Comparison of ENCODE assay signal across 1 cellular context in the genomic region with DNA sequence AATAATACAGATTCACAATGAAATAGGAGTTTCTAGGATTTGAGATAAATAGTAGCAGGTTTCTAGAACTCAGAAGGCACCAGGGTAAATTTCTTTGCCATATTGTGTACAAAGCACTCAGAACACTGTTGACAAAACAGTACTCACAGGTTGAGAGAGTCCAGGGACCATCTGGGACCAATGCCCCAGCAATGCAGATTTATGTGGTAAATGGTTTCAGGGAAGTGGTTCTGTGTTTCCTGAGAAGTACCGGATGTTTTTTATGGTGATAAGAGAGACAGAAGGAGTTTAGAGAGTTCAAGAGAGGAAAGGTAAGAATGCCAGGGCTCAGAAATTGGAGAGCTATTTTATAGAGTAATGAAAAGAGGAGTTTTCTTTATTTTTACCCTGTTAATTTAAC.
TF ChIP-seq lines count a peak whose summit lies in the region.

No MANE protein-coding gene starts in this region.

TF ChIP-seq in HepG2, 621 proteins besides CTCF, POLR2A, EP300 and RAD21 (continued from another document and continues in another):
- TF ChIP-seq, protein P1, sequence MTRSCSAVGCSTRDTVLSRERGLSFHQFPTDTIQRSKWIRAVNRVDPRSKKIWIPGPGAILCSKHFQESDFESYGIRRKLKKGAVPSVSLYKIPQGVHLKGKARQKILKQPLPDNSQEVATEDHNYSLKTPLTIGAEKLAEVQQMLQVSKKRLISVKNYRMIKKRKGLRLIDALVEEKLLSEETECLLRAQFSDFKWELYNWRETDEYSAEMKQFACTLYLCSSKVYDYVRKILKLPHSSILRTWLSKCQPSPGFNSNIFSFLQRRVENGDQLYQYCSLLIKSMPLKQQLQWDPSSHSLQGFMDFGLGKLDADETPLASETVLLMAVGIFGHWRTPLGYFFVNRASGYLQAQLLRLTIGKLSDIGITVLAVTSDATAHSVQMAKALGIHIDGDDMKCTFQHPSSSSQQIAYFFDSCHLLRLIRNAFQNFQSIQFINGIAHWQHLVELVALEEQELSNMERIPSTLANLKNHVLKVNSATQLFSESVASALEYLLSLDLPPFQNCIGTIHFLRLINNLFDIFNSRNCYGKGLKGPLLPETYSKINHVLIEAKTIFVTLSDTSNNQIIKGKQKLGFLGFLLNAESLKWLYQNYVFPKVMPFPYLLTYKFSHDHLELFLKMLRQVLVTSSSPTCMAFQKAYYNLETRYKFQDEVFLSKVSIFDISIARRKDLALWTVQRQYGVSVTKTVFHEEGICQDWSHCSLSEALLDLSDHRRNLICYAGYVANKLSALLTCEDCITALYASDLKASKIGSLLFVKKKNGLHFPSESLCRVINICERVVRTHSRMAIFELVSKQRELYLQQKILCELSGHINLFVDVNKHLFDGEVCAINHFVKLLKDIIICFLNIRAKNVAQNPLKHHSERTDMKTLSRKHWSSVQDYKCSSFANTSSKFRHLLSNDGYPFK (CRISPR knock-in tag; IDR thresholded peaks at IDR 0.05; ENCODE audit: borderline replicate concordance): no peak
- TF ChIP-seq ZBTB37 (CRISPR knock-in tag; IDR thresholded peaks at IDR 0.05): no peak
- TF ChIP-seq, protein P2, sequence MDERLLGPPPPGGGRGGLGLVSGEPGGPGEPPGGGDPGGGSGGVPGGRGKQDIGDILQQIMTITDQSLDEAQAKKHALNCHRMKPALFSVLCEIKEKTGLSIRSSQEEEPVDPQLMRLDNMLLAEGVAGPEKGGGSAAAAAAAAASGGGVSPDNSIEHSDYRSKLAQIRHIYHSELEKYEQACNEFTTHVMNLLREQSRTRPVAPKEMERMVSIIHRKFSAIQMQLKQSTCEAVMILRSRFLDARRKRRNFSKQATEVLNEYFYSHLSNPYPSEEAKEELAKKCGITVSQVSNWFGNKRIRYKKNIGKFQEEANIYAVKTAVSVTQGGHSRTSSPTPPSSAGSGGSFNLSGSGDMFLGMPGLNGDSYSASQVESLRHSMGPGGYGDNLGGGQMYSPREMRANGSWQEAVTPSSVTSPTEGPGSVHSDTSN (CRISPR knock-in tag; IDR thresholded peaks at IDR 0.05): no peak
- no peak for TF ChIP-seq ELF1 (CRISPR knock-in tag; IDR thresholded peaks at IDR 0.05)
- no peak for TF ChIP-seq YEATS4 (CRISPR knock-in tag; IDR thresholded peaks at IDR 0.05; ENCODE audit: borderline replicate concordance)
- TF ChIP-seq PHF20 (CRISPR knock-in tag; IDR thresholded peaks at IDR 0.05): no peak
- no peak for TF ChIP-seq ZNF430 (CRISPR knock-in tag; IDR thresholded peaks at IDR 0.05)
- TF ChIP-seq, protein P3, sequence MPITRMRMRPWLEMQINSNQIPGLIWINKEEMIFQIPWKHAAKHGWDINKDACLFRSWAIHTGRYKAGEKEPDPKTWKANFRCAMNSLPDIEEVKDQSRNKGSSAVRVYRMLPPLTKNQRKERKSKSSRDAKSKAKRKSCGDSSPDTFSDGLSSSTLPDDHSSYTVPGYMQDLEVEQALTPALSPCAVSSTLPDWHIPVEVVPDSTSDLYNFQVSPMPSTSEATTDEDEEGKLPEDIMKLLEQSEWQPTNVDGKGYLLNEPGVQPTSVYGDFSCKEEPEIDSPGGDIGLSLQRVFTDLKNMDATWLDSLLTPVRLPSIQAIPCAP (CRISPR knock-in tag; IDR thresholded peaks at IDR 0.05; ENCODE audit: low read depth): no peak
- TF ChIP-seq MAFK (conservative IDR thresholded peaks at IDR 0.05 in 1 of 2, IDR thresholded peaks at IDR 0.05 in 1 of 2; ENCODE audit: low read length in 2 of 2): no peak
- TF ChIP-seq HCFC1 (IDR thresholded peaks at IDR 0.05; ENCODE audit: low read depth, low read length): no peak
- TF ChIP-seq ZNF788 (CRISPR knock-in tag; IDR thresholded peaks at IDR 0.05; ENCODE audit: borderline replicate concordance): no peak
- no peak for TF ChIP-seq GABPB1 (CRISPR knock-in tag; IDR thresholded peaks at IDR 0.05)
- peak; percentile 59 for TF ChIP-seq ELF3 (CRISPR knock-in tag; IDR thresholded peaks at IDR 0.05)
- TF ChIP-seq, protein P4, sequence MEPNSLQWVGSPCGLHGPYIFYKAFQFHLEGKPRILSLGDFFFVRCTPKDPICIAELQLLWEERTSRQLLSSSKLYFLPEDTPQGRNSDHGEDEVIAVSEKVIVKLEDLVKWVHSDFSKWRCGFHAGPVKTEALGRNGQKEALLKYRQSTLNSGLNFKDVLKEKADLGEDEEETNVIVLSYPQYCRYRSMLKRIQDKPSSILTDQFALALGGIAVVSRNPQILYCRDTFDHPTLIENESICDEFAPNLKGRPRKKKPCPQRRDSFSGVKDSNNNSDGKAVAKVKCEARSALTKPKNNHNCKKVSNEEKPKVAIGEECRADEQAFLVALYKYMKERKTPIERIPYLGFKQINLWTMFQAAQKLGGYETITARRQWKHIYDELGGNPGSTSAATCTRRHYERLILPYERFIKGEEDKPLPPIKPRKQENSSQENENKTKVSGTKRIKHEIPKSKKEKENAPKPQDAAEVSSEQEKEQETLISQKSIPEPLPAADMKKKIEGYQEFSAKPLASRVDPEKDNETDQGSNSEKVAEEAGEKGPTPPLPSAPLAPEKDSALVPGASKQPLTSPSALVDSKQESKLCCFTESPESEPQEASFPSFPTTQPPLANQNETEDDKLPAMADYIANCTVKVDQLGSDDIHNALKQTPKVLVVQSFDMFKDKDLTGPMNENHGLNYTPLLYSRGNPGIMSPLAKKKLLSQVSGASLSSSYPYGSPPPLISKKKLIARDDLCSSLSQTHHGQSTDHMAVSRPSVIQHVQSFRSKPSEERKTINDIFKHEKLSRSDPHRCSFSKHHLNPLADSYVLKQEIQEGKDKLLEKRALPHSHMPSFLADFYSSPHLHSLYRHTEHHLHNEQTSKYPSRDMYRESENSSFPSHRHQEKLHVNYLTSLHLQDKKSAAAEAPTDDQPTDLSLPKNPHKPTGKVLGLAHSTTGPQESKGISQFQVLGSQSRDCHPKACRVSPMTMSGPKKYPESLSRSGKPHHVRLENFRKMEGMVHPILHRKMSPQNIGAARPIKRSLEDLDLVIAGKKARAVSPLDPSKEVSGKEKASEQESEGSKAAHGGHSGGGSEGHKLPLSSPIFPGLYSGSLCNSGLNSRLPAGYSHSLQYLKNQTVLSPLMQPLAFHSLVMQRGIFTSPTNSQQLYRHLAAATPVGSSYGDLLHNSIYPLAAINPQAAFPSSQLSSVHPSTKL (CRISPR knock-in tag; IDR thresholded peaks at IDR 0.05): peak; percentile 72; the same call in 1 of the 2 replicates
- no peak for TF ChIP-seq ZNF550 (CRISPR knock-in tag; IDR thresholded peaks at IDR 0.05; ENCODE audit: borderline replicate concordance)
- TF ChIP-seq ZNF136 (CRISPR knock-in tag; IDR thresholded peaks at IDR 0.05; ENCODE audit: low read depth): no peak
- TF ChIP-seq HDAC6 (IDR thresholded peaks at IDR 0.05; ENCODE audit: low read depth, low read length): no peak
- TF ChIP-seq GLI4 (CRISPR knock-in tag; IDR thresholded peaks at IDR 0.05; ENCODE audit: borderline replicate concordance): no peak
- no peak for TF ChIP-seq SNRNP70 (IDR thresholded peaks at IDR 0.05; ENCODE audit: low read depth, low read length)
- TF ChIP-seq AKAP8 (CRISPR knock-in tag; IDR thresholded peaks at IDR 0.05): no peak
- no peak for TF ChIP-seq NR1H2 (CRISPR knock-in tag; IDR thresholded peaks at IDR 0.05; ENCODE audit: borderline replicate concordance, low read depth)
- TF ChIP-seq ZEB1 (IDR thresholded peaks at IDR 0.05; ENCODE audit: insufficient replicate concordance, low read depth): no peak
- no peak for TF ChIP-seq GABPA (IDR thresholded peaks at IDR 0.05; ENCODE audit: low read depth, low read length)
- TF ChIP-seq GABPA (CRISPR knock-in tag; IDR thresholded peaks at IDR 0.05; ENCODE audit: low read depth): 0 out of 2 replicates have a peak, but pooled peaks have one; percentile 33
- no peak for TF ChIP-seq PCBP2 (optimal IDR thresholded peaks at IDR 0.05; ENCODE audit: low read depth, low read length, poor library complexity, severe bottlenecking)
- peak; percentile 78 for TF ChIP-seq PAXIP1 (CRISPR knock-in tag; conservative IDR thresholded peaks at IDR 0.05)
- no peak for TF ChIP-seq ZSCAN21 (CRISPR knock-in tag; IDR thresholded peaks at IDR 0.05; ENCODE audit: borderline replicate concordance)
- TF ChIP-seq ZNF576 (CRISPR knock-in tag; IDR thresholded peaks at IDR 0.05): no peak
- no peak for TF ChIP-seq ZNF709 (CRISPR knock-in tag; IDR thresholded peaks at IDR 0.05)
- no peak for TF ChIP-seq HNRNPUL1 (IDR thresholded peaks at IDR 0.05; ENCODE audit: low read depth, low read length)
- no peak for TF ChIP-seq POGZ (CRISPR knock-in tag; IDR thresholded peaks at IDR 0.05)
- TF ChIP-seq ZNF737 (CRISPR knock-in tag; IDR thresholded peaks at IDR 0.05; ENCODE audit: borderline replicate concordance): no peak
- TF ChIP-seq NPAS2 (CRISPR knock-in tag; IDR thresholded peaks at IDR 0.05; ENCODE audit: borderline replicate concordance): no peak
- no peak for TF ChIP-seq ELF4 (CRISPR knock-in tag; IDR thresholded peaks at IDR 0.05; ENCODE audit: borderline replicate concordance)
- no peak for TF ChIP-seq SRF (IDR thresholded peaks at IDR 0.05; ENCODE audit: low read depth, low read length)
- TF ChIP-seq, protein P5, sequence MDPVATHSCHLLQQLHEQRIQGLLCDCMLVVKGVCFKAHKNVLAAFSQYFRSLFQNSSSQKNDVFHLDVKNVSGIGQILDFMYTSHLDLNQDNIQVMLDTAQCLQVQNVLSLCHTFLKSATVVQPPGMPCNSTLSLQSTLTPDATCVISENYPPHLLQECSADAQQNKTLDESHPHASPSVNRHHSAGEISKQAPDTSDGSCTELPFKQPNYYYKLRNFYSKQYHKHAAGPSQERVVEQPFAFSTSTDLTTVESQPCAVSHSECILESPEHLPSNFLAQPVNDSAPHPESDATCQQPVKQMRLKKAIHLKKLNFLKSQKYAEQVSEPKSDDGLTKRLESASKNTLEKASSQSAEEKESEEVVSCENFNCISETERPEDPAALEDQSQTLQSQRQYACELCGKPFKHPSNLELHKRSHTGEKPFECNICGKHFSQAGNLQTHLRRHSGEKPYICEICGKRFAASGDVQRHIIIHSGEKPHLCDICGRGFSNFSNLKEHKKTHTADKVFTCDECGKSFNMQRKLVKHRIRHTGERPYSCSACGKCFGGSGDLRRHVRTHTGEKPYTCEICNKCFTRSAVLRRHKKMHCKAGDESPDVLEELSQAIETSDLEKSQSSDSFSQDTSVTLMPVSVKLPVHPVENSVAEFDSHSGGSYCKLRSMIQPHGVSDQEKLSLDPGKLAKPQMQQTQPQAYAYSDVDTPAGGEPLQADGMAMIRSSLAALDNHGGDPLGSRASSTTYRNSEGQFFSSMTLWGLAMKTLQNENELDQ (CRISPR knock-in tag; IDR thresholded peaks at IDR 0.05; ENCODE audit: borderline replicate concordance): no peak
- TF ChIP-seq MXI1 (IDR thresholded peaks at IDR 0.05; ENCODE audit: borderline replicate concordance, low read depth, low read length): no peak
- no peak; the same call in 1 of the 2 replicates for TF ChIP-seq SALL1 (CRISPR knock-in tag; IDR thresholded peaks at IDR 0.05)
- no peak for TF ChIP-seq ARID3A (IDR thresholded peaks at IDR 0.05; ENCODE audit: low read depth, low read length)
- TF ChIP-seq ZSCAN9 (CRISPR knock-in tag; IDR thresholded peaks at IDR 0.05; ENCODE audit: borderline replicate concordance): no peak
- TF ChIP-seq NR2F1 (CRISPR knock-in tag; IDR thresholded peaks at IDR 0.05): no peak
- TF ChIP-seq ZNF562 (CRISPR knock-in tag; IDR thresholded peaks at IDR 0.05; ENCODE audit: borderline replicate concordance): no peak
- no peak for TF ChIP-seq RFXANK (CRISPR knock-in tag; IDR thresholded peaks at IDR 0.05)
- TF ChIP-seq ZNF567 (CRISPR knock-in tag; IDR thresholded peaks at IDR 0.05; ENCODE audit: borderline replicate concordance): no peak
- TF ChIP-seq ZNF841 (CRISPR knock-in tag; IDR thresholded peaks at IDR 0.05; ENCODE audit: borderline replicate concordance): no peak
